ENCODE assay signal across 18 cellular contexts in genomic region chr11:102284008-102284407, GRCh38.
"Had no signal": no experiment of that assay in that cellular context is flagged by ENCODE, and none has a peak within 500 bp of the region (broad histone marks: within the 10 kb centered on the region; RNA-seq: fewer than 3 reads in every experiment).

No MANE protein-coding gene starts in this region.

- DNase-seq: Kasumi-1, MM.1S, NCI-H1092 treated with DMSO at 0.1 percent for 48 hours, NCI-H1436, NCI-H187 treated with DMSO at 0.1 percent for 48 hours, NCI-H2029 treated with DMSO at 0.1 percent for 48 hours, NCI-H2227 treated with DMSO at 0.1 percent for 48 hours, NCI-H446, NCI-H510A, NCI-H524 treated with DMSO at 0.1 percent for 48 hours, NCI-H69, NCI-H774, SHP77, SK-N-SH had no signal

- H3K9me3 ChIP-seq: SK-N-SH had no signal

- ATAC-seq: K562 had no signal

- H3K36me3 Mint-ChIP-seq: IgD-negative memory B cell had no signal

- H3K9me3 Mint-ChIP-seq: IgD-negative memory B cell had no signal

- H3K27ac Mint-ChIP-seq: IgD-negative memory B cell had no signal

- H3K4me2 ChIP-seq: KMS-11, SK-N-SH had no signal

- H3K4me3 Mint-ChIP-seq: IgD-negative memory B cell had no signal

- H3K27ac ChIP-seq: KMS-11, RWPE1 had no signal

- FAIRE-seq: K562 had no signal

- H3K9ac ChIP-seq: KMS-11, SK-N-SH had no signal

- H3K4me3 ChIP-seq: K562 had no signal
